Comparison of ENCODE assay signal across 27 cellular contexts in genomic region chr6:16743661-16744210, GRCh38. TPM values are rescaled to one million over a fixed set of nuclear protein-coding genes. Genes with fewer than 3 reads are reported as not detected.
DNase-seq lines count a peak whose midpoint lies in the region; ATAC-seq and TF ChIP-seq lines count a peak whose summit lies in the region.
"Had no signal": no experiment of that assay in that cellular context is flagged by ENCODE, and none has a peak within 500 bp of the region (broad histone marks: within the 10 kb centered on the region; RNA-seq: fewer than 3 reads in every experiment).

No MANE protein-coding gene starts in this region.

- POLR2A ChIA-PET in IMR-90 (lab: Charles Lee; ENCODE audit: unreplicated experiment): no interaction called here

- 0 out of 2 replicates have a peak overlapping the region, but pooled peaks have one; percentile 24 for H2BK20ac ChIP-seq in IMR-90 (ENCODE audit: low read depth, low read length)

- H3F3A ChIP-seq in smooth muscle cell (ENCODE audit: low read depth): peaks cover 50% of the 10 kb centered on the region

- H2AK5ac ChIP-seq in IMR-90 (ENCODE audit: low read depth, low read length): peak overlapping the region; percentile 59

- dilution Hi-C loops in IMR-90 (cut with HindIII; ENCODE audit: low sequenced_read_pairs, unreplicated experiment): no loop called here

- no peak overlapping the region for H3K4me3 Mint-ChIP-seq in CD4-positive, CD25-positive, alpha-beta regulatory T cell
- H3K4me3 Mint-ChIP-seq in central memory CD8-positive, alpha-beta T cell: no peak overlapping the region
- no peak overlapping the region for H3K4me3 Mint-ChIP-seq in Calu3 (ENCODE audit: low read depth, unreplicated experiment)
- H3K4me3 Mint-ChIP-seq: stimulated activated naive CD8-positive, alpha-beta T cell treated with anti-CD3 and anti-CD28 coated beads, Interleukin-15, Interleukin-2, amounts not matched to agents 100 ng/mL and 50 ng/mL, for 24 hours had no signal

- H2AFZ ChIP-seq in IMR-90 (replicated peaks; ENCODE audit: low read length, poor library complexity) (no peak overlapping the region), smooth muscle cell (ENCODE audit: low read depth) (no peak overlapping the region)
- H2AFZ ChIP-seq: parathyroid adenoma had no signal

- H4K20me1 ChIP-seq in IMR-90 (ENCODE audit: insufficient read depth, low read length) (peaks cover 30% of the 10 kb centered on the region), smooth muscle cell (ENCODE audit: low read depth) (peaks cover 6% of the 10 kb centered on the region)

- in situ Hi-C loops in IMR-90 (cut with MboI; ENCODE audit: low sequenced_read_pairs): no loop called here

- peak overlapping the region in 2 of 3 donors; percentile 4 to 65 for H3K27ac Mint-ChIP-seq in CD4-positive, CD25-positive, alpha-beta regulatory T cell
- H3K27ac Mint-ChIP-seq in central memory CD8-positive, alpha-beta T cell (ENCODE audit: low read depth): peak overlapping the region; percentile 58
- no peak overlapping the region for H3K27ac Mint-ChIP-seq in Calu3 (ENCODE audit: unreplicated experiment)

- H3K14ac ChIP-seq in IMR-90 (replicated peaks; ENCODE audit: low read depth, low read length): no peak overlapping the region

- H4K8ac ChIP-seq in IMR-90 (ENCODE audit: low read depth in 2 of 2, low read length in 2 of 2): no peak overlapping the region

- H3K27me3 ChIP-seq in CD4-positive, CD25-positive, alpha-beta regulatory T cell (ENCODE audit: control insufficient read depth, insufficient read depth, low read length): no peaks in the 10 kb centered on the region
- H3K27me3 ChIP-seq in IMR-90 (ENCODE audit: control insufficient read depth, insufficient read depth, low read length) (no peaks in the 10 kb centered on the region), smooth muscle cell (ENCODE audit: low read depth) (no peaks in the 10 kb centered on the region)
- H3K27me3 ChIP-seq: BLaER1 treated with 17β-estradiol and CSF1 and Interleukin-3, amounts not matched to agents 10 nM and 100 nM; MG63; SJCRH30 had no signal

- H3K79me2 ChIP-seq in smooth muscle cell (ENCODE audit: low read depth): peaks cover 63% of the 10 kb centered on the region

- TF ChIP-seq POLR2A in IMR-90 (IDR thresholded peaks at IDR 0.05; ENCODE audit: low read depth, low read length): no peak

- H2AK9ac ChIP-seq in IMR-90 (replicated peaks; ENCODE audit: low read depth, low read length, poor library complexity): no peak overlapping the region

- CTCF ChIA-PET in IMR-90 (lab: Yijun Ruan, JAX): no interaction called here
- CTCF ChIA-PET in Calu3 (lab: Charles Lee): no interaction called here

- H2BK15ac ChIP-seq in IMR-90 (ENCODE audit: low read depth, low read length): no peak overlapping the region

- H3K9me3 Mint-ChIP-seq in CD4-positive, CD25-positive, alpha-beta regulatory T cell: no peaks in the 10 kb centered on the region
- H3K9me3 Mint-ChIP-seq in central memory CD8-positive, alpha-beta T cell: no peaks in the 10 kb centered on the region
- H3K9me3 Mint-ChIP-seq in Calu3 (ENCODE audit: low read depth, unreplicated experiment): no peaks in the 10 kb centered on the region
- H3K9me3 Mint-ChIP-seq: stimulated activated naive CD8-positive, alpha-beta T cell treated with anti-CD3 and anti-CD28 coated beads, Interleukin-15, Interleukin-2, amounts not matched to agents 100 ng/mL and 50 ng/mL, for 24 hours had no signal

- H3K36me3 ChIP-seq in CD4-positive, CD25-positive, alpha-beta regulatory T cell (ENCODE audit: control insufficient read depth, insufficient read depth, low read length): peaks cover 38% of the 10 kb centered on the region
- H3K36me3 ChIP-seq in IMR-90 (ENCODE audit: control insufficient read depth, insufficient read depth, low read length) (peaks cover 20% of the 10 kb centered on the region), smooth muscle cell (ENCODE audit: low read depth) (no peaks in the 10 kb centered on the region)
- H3K36me3 ChIP-seq: SJCRH30, thoracic aorta had no signal

- no peak overlapping the region for H3K18ac ChIP-seq in IMR-90 (ENCODE audit: low read depth, low read length)

- peaks cover 36 to 77% of the 10 kb centered on the region in 2 experiments for H3K79me1 ChIP-seq in IMR-90 (ENCODE audit: low read depth in 1 of 2, low read length in 2 of 2)

- H3K9ac ChIP-seq in IMR-90 (ENCODE audit: low read depth, low read length): no peak overlapping the region
- no peak overlapping the region for H3K9ac ChIP-seq in smooth muscle cell (ENCODE audit: low read depth)
- H3K9ac ChIP-seq: BLaER1 treated with 17β-estradiol and CSF1 and Interleukin-3, amounts not matched to agents 10 nM and 100 nM; parathyroid adenoma had no signal

- no peak for DNase-seq in CD4-positive, CD25-positive, alpha-beta regulatory T cell
- no peak for DNase-seq in IMR-90
- no peak for DNase-seq in central memory CD8-positive, alpha-beta T cell (ENCODE audit: low spot score in 2 of 2)
- no peak for DNase-seq in smooth muscle cell (lab: John Stamatoyannopoulos, UW; ENCODE audit: unreplicated experiment)
- no peak for DNase-seq in DMS153 (lab: John Stamatoyannopoulos, UW)
- DNase-seq in NCI-H345 treated with DMSO at 0.1 percent for 48 hours (lab: John Stamatoyannopoulos, UW; ENCODE audit: unreplicated experiment): no peak
- no peak for DNase-seq in Calu3
- DNase-seq: activated CD4-positive, alpha-beta T cell treated with anti-CD3 and anti-CD28 coated beads, Interleukin-2, amount 50 U/mL, for 1 hour; activated naive CD4-positive, alpha-beta T cell treated with Interleukin-2 at 50 U/mL for 16 hours; activated T-cell treated with anti-CD3 and anti-CD28 coated beads, Interleukin-2, amount 50 U/mL, for 48 hours; amygdala; effector memory CD4-positive, alpha-beta T cell; GOT3; hypothalamus; KBM-7; mammary epithelial cell; MG63; NCI-H1105; NCI-H187; stimulated activated CD4-positive, alpha-beta T cell treated with anti-CD3 and anti-CD28 coated beads, Interleukin-2, amount 100 ng/mL, for 24 hours; SW 1271; T1000 had no signal

- no peak overlapping the region for H4K91ac ChIP-seq in IMR-90 (ENCODE audit: insufficient read depth, low read depth, low read length)

- peaks cover 32% of the 10 kb centered on the region for H3K9me1 ChIP-seq in IMR-90 (ENCODE audit: insufficient read depth, low read length)

- H3K27me3 Mint-ChIP-seq in CD4-positive, CD25-positive, alpha-beta regulatory T cell: no peaks in the 10 kb centered on the region
- H3K27me3 Mint-ChIP-seq in central memory CD8-positive, alpha-beta T cell: no peaks in the 10 kb centered on the region
- no peaks in the 10 kb centered on the region for H3K27me3 Mint-ChIP-seq in Calu3 (ENCODE audit: unreplicated experiment)
- H3K27me3 Mint-ChIP-seq: stimulated activated naive CD8-positive, alpha-beta T cell treated with anti-CD3 and anti-CD28 coated beads, Interleukin-15, Interleukin-2, amounts not matched to agents 100 ng/mL and 50 ng/mL, for 24 hours had no signal

- no peak overlapping the region for H3K56ac ChIP-seq in IMR-90 (ENCODE audit: extremely low read depth, insufficient read depth, low read length)

- intact Hi-C loops in IMR-90 (cut with micrococcal nuclease): no loop called here
- intact Hi-C loops in Calu3 (cut with micrococcal nuclease; ENCODE audit: unreplicated experiment): no loop called here

- H3K4me1 ChIP-seq in CD4-positive, CD25-positive, alpha-beta regulatory T cell (ENCODE audit: control insufficient read depth, insufficient read depth, low read length, poor library complexity, severe bottlenecking): peaks cover 46% of the 10 kb centered on the region
- H3K4me1 ChIP-seq in IMR-90 (ENCODE audit: control insufficient read depth, insufficient read depth, low read length) (peaks cover 27% of the 10 kb centered on the region), smooth muscle cell (ENCODE audit: low read depth) (peaks cover 45% of the 10 kb centered on the region)

- ATAC-seq in CD4-positive, CD25-positive, alpha-beta regulatory T cell (ENCODE audit: low read depth in 2 of 2): no peak
- ATAC-seq in IMR-90 (ENCODE audit: low read depth): no peak
- no peak for ATAC-seq in central memory CD8-positive, alpha-beta T cell (replicated peaks; ENCODE audit: extremely low read depth, poor library complexity, severe bottlenecking)

- H3K36me3 Mint-ChIP-seq in CD4-positive, CD25-positive, alpha-beta regulatory T cell: peaks cover 21% of the 10 kb centered on the region
- peaks cover 37% of the 10 kb centered on the region for H3K36me3 Mint-ChIP-seq in central memory CD8-positive, alpha-beta T cell (ENCODE audit: insufficient read depth)
- H3K36me3 Mint-ChIP-seq in Calu3 (ENCODE audit: insufficient read depth, unreplicated experiment): no peaks in the 10 kb centered on the region

- no peaks in the 10 kb centered on the region for H3K9me3 ChIP-seq in CD4-positive, CD25-positive, alpha-beta regulatory T cell (ENCODE audit: control insufficient read depth in 2 of 2, low read length in 2 of 2)
- no peaks in the 10 kb centered on the region for H3K9me3 ChIP-seq in IMR-90 (ENCODE audit: control insufficient read depth, insufficient read depth, low read length)
- H3K9me3 ChIP-seq in smooth muscle cell (replicated peaks; ENCODE audit: low read depth): no peaks in the 10 kb centered on the region
- H3K9me3 ChIP-seq: BLaER1 treated with 17β-estradiol and CSF1 and Interleukin-3, amounts not matched to agents 10 nM and 100 nM; MG63; SJCRH30; thoracic aorta had no signal

- peaks cover 26 to 91% (median 59%) of the 10 kb centered on the region in 4 donors for H3K4me1 Mint-ChIP-seq in CD4-positive, CD25-positive, alpha-beta regulatory T cell
- H3K4me1 Mint-ChIP-seq in central memory CD8-positive, alpha-beta T cell: peaks cover 87% of the 10 kb centered on the region
- H3K4me1 Mint-ChIP-seq in Calu3 (ENCODE audit: low read depth, unreplicated experiment): peaks cover 45% of the 10 kb centered on the region

- H3K4me3 ChIP-seq in CD4-positive, CD25-positive, alpha-beta regulatory T cell (ENCODE audit: low read depth, low read length): no peak overlapping the region
- H3K4me3 ChIP-seq in IMR-90 (ENCODE audit: insufficient read depth, low read depth, low read length): no peak overlapping the region
- no peak overlapping the region for H3K4me3 ChIP-seq in smooth muscle cell
- H3K4me3 ChIP-seq: BLaER1 treated with 17β-estradiol and CSF1 and Interleukin-3, amounts not matched to agents 10 nM and 100 nM; MG63; SJCRH30; thoracic aorta had no signal

- H3K4ac ChIP-seq in IMR-90 (ENCODE audit: low read depth, low read length): peak overlapping the region; percentile 7; the same call in 1 of the 2 replicates

- peak overlapping the region; percentile 18; the same call in 1 of the 2 replicates for H2BK120ac ChIP-seq in IMR-90 (ENCODE audit: low read depth, low read length)

- no peak overlapping the region for H3K27ac ChIP-seq in CD4-positive, CD25-positive, alpha-beta regulatory T cell (ENCODE audit: insufficient read depth, low read length, poor library complexity, severe bottlenecking)
- H3K27ac ChIP-seq in IMR-90 (ENCODE audit: insufficient read depth, low read length): no peak overlapping the region
- H3K27ac ChIP-seq in smooth muscle cell (ENCODE audit: low read depth): peak overlapping the region; percentile 99
- H3K27ac ChIP-seq: BLaER1 treated with 17β-estradiol and CSF1 and Interleukin-3, amounts not matched to agents 10 nM and 100 nM; parathyroid adenoma; SJCRH30 had no signal

- H2BK5ac ChIP-seq in IMR-90 (ENCODE audit: low read depth, low read length, poor library complexity, severe bottlenecking): no peak overlapping the region

- H3K23ac ChIP-seq in IMR-90 (ENCODE audit: low read depth, low read length): 0 out of 2 replicates have a peak overlapping the region, but pooled peaks have one; percentile 9

- 100% methylated on average over 5 of the region's 5 CpGs; no CpG with 5 or more reads in 1 of the 2 experiments for WGBS in IMR-90 (ENCODE audit: extremely low coverage in 2 of 2, insufficient read length in 1 of 2), 2 experiments
- WGBS in smooth muscle cell (ENCODE audit: low lambda C conversion rate): 87% methylated on average over 5 of the region's 5 CpGs

- no peak for TF ChIP-seq CTCF in IMR-90 (conservative IDR thresholded peaks at IDR 0.05; ENCODE audit: low read depth, low read length)
- no peak for TF ChIP-seq CTCF in smooth muscle cell (IDR thresholded peaks at IDR 0.05; ENCODE audit: borderline replicate concordance, insufficient read depth, poor library complexity, severe bottlenecking)
- no peak for TF ChIP-seq CTCF in Calu3 (IDR thresholded peaks at IDR 0.05; ENCODE audit: unreplicated experiment)

- no peak overlapping the region for H4K5ac ChIP-seq in IMR-90 (ENCODE audit: low read depth, low read length)

- BruUV-seq in IMR-90 (replicated peaks; lab: Mats Ljungman, UMichigan): no TSS peak
- no TSS peak for BruUV-seq in Calu3 (replicated peaks; lab: Mats Ljungman, UMichigan)

- TF ChIP-seq RAD21 in IMR-90 (IDR thresholded peaks at IDR 0.05; ENCODE audit: low read length): no peak

- no peak overlapping the region for H3K4me2 ChIP-seq in IMR-90 (ENCODE audit: low read depth, low read length)
- peak overlapping the region; percentile 54 for H3K4me2 ChIP-seq in smooth muscle cell

RNA-seq across cellular contexts. Expression of gene ATXN1, which starts 17.5 kb away (rescaled TPM):
- 191 TPM for total RNA-seq in CD4-positive, CD25-positive, alpha-beta regulatory T cell
- polyA plus RNA-seq in CD4-positive, CD25-positive, alpha-beta regulatory T cell: 10 to 100 TPM; 15.8 to 22.9 (median 18.9) TPM
- total RNA-seq in IMR-90 (2012; rRNA removed) (11.1 and 13.9 TPM in 2 replicates), smooth muscle cell (40.6 and 45.8 TPM in 2 replicates), Calu3 (2022) (16.6 and 19.7 TPM in 2 replicates)
- polyA plus RNA-seq in IMR-90 (2012; rRNA removed) (7.3 and 9.7 TPM in 2 replicates), smooth muscle cell (17.9 and 22.8 TPM in 2 replicates)
- 3.4 and 8.9 TPM in 2 replicates for polyA plus RNA-seq in IMR-90 (2012; cell fraction: cytosol; rRNA removed)
- 20.5 and 29.3 TPM in 2 replicates for polyA plus RNA-seq in IMR-90 (2012; cell fraction: nucleus; rRNA removed; ENCODE audit: low replicate concordance)
